ENCODE assay signal across 8 cellular contexts in the genomic region with DNA sequence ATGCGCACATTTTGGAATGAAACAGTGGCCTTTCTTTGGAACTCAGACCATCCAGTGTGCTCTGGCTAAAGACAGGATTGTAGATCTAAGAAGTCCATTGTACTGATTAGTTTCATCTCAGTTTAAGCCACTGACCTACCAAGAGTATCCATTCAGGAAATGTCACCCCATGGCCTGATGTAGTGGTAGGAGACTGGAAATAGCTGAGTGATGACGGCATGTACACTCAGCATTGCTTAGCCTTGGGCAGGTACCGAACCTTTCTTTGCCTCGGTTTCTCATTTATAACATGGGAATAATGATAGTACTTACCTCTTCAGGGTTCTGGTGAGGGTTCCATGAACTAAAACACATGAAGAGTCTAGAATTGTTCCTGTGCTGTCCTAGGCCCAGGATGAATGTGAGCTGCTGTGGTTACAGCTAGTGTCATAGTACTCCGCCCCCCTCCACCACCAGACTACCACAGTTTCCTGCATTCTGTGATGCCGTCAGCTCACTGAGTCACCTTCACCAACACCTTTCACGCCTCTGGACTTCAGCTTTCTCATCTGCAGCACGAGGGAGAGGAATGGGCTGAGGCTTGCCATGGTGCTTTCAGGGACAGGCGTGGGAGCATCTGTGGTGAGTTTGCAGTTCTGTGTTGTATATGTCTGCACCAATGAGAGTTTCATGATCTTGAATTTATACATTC.
A peak's percentile ranks its signal among the peaks of the same experiment; 100 is the strongest.
DNase-seq lines count a peak whose midpoint lies in the region; ATAC-seq and TF ChIP-seq lines count a peak whose summit lies in the region.

No MANE protein-coding gene starts in this region.

- no peaks in the 10 kb centered on the region for H3F3A ChIP-seq in Loucy (ENCODE audit: low read depth)

- H3K27me3 ChIP-seq in Loucy (ENCODE audit: insufficient read depth, low read length, poor library complexity, severe bottlenecking), result no peaks in the 10 kb centered on the region

- H2AFZ ChIP-seq in Loucy (ENCODE audit: low read length), result no peak overlapping the region

- peak; percentile 95 for ATAC-seq in GM21381 (IDR thresholded peaks at IDR 0.05; ENCODE audit: unreplicated experiment)

- no peaks in the 10 kb centered on the region for H3K79me2 ChIP-seq in Loucy (ENCODE audit: insufficient read depth, low read length)

- no peak overlapping the region for H3K9ac ChIP-seq in Loucy (ENCODE audit: low read depth, low read length, poor library complexity, severe bottlenecking)

- no peaks in the 10 kb centered on the region for H4K20me1 ChIP-seq in Loucy (ENCODE audit: insufficient read depth, low read length, poor library complexity, severe bottlenecking)

- DNase-seq in A172 (ENCODE audit: low spot score), result peak; percentile 88
- peak; percentile 84 for DNase-seq in activated gamma-delta T cell treated with anti-CD3 and anti-CD28 coated beads, Interleukin-2, amount 50 U/mL, for 16 hours (ENCODE audit: low read depth)
- DNase-seq in stimulated activated CD4-positive, alpha-beta T cell treated with anti-CD3 and anti-CD28 coated beads, Interleukin-15, amount 100 ng/mL, for 48 hours (ENCODE audit: low read depth in 2 of 2), result peak; percentile 71 to 72
- DNase-seq in DMS 273 treated with DMSO at 0.1 percent for 48 hours (lab: John Stamatoyannopoulos, UW), result no peak
- DNase-seq in NCI-H748 treated with DMSO at 0.1 percent for 48 hours (lab: John Stamatoyannopoulos, UW), result no peak
- no peak for DNase-seq in DMS79 (lab: John Stamatoyannopoulos, UW)

- H3K4me2 ChIP-seq in Loucy (ENCODE audit: low read depth, low read length, poor library complexity, severe bottlenecking), result peak overlapping the region; percentile 22

- H3K4me1 ChIP-seq in Loucy (ENCODE audit: insufficient read depth, low read length, poor library complexity, severe bottlenecking), result peaks cover 24% of the 10 kb centered on the region

- no peak overlapping the region for H3K4me3 ChIP-seq in Loucy (ENCODE audit: low read length, poor library complexity, severe bottlenecking)

- H3K9me2 ChIP-seq in Loucy (replicated peaks; ENCODE audit: low read depth, low read length), result no peaks in the 10 kb centered on the region

- no peaks in the 10 kb centered on the region for H3K36me3 ChIP-seq in Loucy (ENCODE audit: insufficient read depth, low read length)

- H3K9me3 ChIP-seq in Loucy (ENCODE audit: insufficient read depth, low read depth, low read length), result no peaks in the 10 kb centered on the region

- TF ChIP-seq CTCF in Loucy (conservative IDR thresholded peaks at IDR 0.05; ENCODE audit: low read length), result no peak

Comparison
In these comparisons a context has a peak if more than half of its experiments do, and no peak if none do; other contexts are left out.
1. DNase-seq: peak in A172 (single experiment), activated gamma-delta T cell treated with anti-CD3 and anti-CD28 coated beads, Interleukin-2, amount 50 U/mL, for 16 hours (single experiment) and stimulated activated CD4-positive, alpha-beta T cell treated with anti-CD3 and anti-CD28 coated beads, Interleukin-15, amount 100 ng/mL, for 48 hours (2 of 2); none in DMS 273 treated with DMSO at 0.1 percent for 48 hours (single experiment), NCI-H748 treated with DMSO at 0.1 percent for 48 hours (single experiment) and DMS79 (single experiment).